ENCODE assay signal across 17 cellular contexts in the genomic region with DNA sequence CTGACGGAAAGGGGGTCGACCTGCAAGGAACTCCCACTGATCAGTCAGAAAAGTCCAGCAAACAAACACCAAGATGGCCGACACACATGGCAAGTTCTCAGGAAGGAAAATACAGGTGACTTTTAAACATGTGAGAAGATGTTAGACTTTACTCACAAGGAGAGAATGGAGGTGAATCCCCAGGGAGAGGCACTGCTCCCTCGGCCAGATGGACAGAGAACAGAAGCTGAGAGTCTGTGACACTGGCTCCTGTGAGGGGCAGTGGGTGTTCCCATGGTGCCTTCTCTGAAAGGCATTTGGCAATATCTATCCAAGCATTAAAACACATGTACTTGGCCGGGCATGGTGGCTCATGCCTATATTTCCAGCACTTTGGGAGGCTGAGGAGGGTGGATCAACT. TPM values are rescaled to one million over a fixed set of nuclear protein-coding genes. Genes with fewer than 3 reads are reported as not detected.
DNase-seq lines count a peak whose midpoint lies in the region; ATAC-seq, FAIRE-seq and TF ChIP-seq lines count a peak whose summit lies in the region.
"Had no signal": no experiment of that assay in that cellular context is flagged by ENCODE, and none has a peak within 500 bp of the region (broad histone marks: within the 10 kb centered on the region; RNA-seq: fewer than 3 reads in every experiment).

No MANE protein-coding gene starts in this region.

- H3K27ac ChIP-seq in ACC112 (ENCODE audit: low read depth, low read length) (0 out of 2 replicates have a peak overlapping the region, but pooled peaks have one; percentile 92), GM23248 (peak overlapping the region; percentile 97), OCI-LY7 (ENCODE audit: low read depth, low read length, poor library complexity, severe bottlenecking) (no peak overlapping the region)

- H3K27me3 ChIP-seq in ACC112 (ENCODE audit: insufficient read depth, low read length) (no peaks in the 10 kb centered on the region), GM23248 (replicated peaks; ENCODE audit: insufficient read depth) (no peaks in the 10 kb centered on the region)
- H3K27me3 ChIP-seq: BE2C, Peyer's patch had no signal

- no TSS peak for BruUV-seq in OCI-LY7 (replicated peaks; lab: Mats Ljungman, UMichigan)

- H3K4me2 ChIP-seq in GM23248 (ENCODE audit: unreplicated experiment) (no peak overlapping the region), OCI-LY7 (ENCODE audit: low read length) (no peak overlapping the region)

- H3K36me3 Mint-ChIP-seq in glutamatergic neuron (ENCODE audit: unreplicated experiment), result peaks cover 8% of the 10 kb centered on the region
- H3K36me3 Mint-ChIP-seq: CD8-positive, alpha-beta T cell had no signal

- peaks cover 88% of the 10 kb centered on the region for H3F3A ChIP-seq in GM23248 (ENCODE audit: insufficient read depth)

- no peak overlapping the region for H3K27ac Mint-ChIP-seq in glutamatergic neuron (ENCODE audit: unreplicated experiment)
- H3K27ac Mint-ChIP-seq: CD8-positive, alpha-beta T cell had no signal

- intact Hi-C loops in sciatic nerve (cut with DNase I), result no loop called here
- intact Hi-C loops in OCI-LY7 (cut with micrococcal nuclease; ENCODE audit: unreplicated experiment), result no loop called here

- CTCF ChIA-PET in OCI-LY7 (lab: Charles Lee; ENCODE audit: unreplicated experiment), result no interaction called here

- FAIRE-seq in D721Med (lab: Jason Lieb, UNC), result no peak

- H2AFZ ChIP-seq in ACC112 (ENCODE audit: low read length, unreplicated experiment), result no peak overlapping the region
- H2AFZ ChIP-seq in GM23248, result no peak overlapping the region
- no peak overlapping the region for H2AFZ ChIP-seq in OCI-LY7 (ENCODE audit: low read length)

- H3K9me2 ChIP-seq in GM23248 (ENCODE audit: insufficient read depth), result no peaks in the 10 kb centered on the region
- H3K9me2 ChIP-seq in OCI-LY7 (ENCODE audit: insufficient read depth, low read length), result no peaks in the 10 kb centered on the region

- H3K36me3 ChIP-seq in ACC112 (ENCODE audit: insufficient read depth, low read length) (peaks cover 37% of the 10 kb centered on the region), GM23248 (ENCODE audit: low read depth) (0 out of 2 replicates have a peak, but pooled peaks cover 8% of the 10 kb centered on the region), OCI-LY7 (ENCODE audit: insufficient read depth, low read length) (no peaks in the 10 kb centered on the region)
- H3K36me3 ChIP-seq: BE2C, Peyer's patch had no signal

- WGBS in GM23248 (ENCODE audit: low coverage in 1 of 2, low lambda C conversion rate in 2 of 2, missing lambda C conversion rate in 2 of 2), 2 experiments, result 70 to 76% methylated on average over 5 of the region's 5 CpGs

- peak overlapping the region; percentile 18 for H3K4me3 Mint-ChIP-seq in glutamatergic neuron (ENCODE audit: unreplicated experiment)
- H3K4me3 Mint-ChIP-seq: CD8-positive, alpha-beta T cell had no signal

- peak overlapping the region; percentile 83; the same call in 1 of the 2 replicates for H3K9ac ChIP-seq in GM23248

- peaks cover 80% of the 10 kb centered on the region for H3K79me2 ChIP-seq in ACC112 (ENCODE audit: control insufficient read depth, insufficient read depth, low read length, unreplicated experiment)
- peaks cover 88% of the 10 kb centered on the region for H3K79me2 ChIP-seq in GM23248 (ENCODE audit: insufficient read depth)
- H3K79me2 ChIP-seq in OCI-LY7 (ENCODE audit: insufficient read depth, low read depth, low read length), result no peaks in the 10 kb centered on the region

- POLR2A ChIA-PET in OCI-LY7 (lab: Charles Lee), result no interaction called here

- peaks cover 15% of the 10 kb centered on the region for H4K20me1 ChIP-seq in GM23248 (ENCODE audit: insufficient read depth)
- H4K20me1 ChIP-seq in OCI-LY7 (ENCODE audit: insufficient read depth, low read length), result no peaks in the 10 kb centered on the region

- H3K4me3 ChIP-seq in ACC112 (ENCODE audit: low read depth, low read length) (no peak overlapping the region), GM23248 (0 out of 2 replicates have a peak overlapping the region, but pooled peaks have one; percentile 5), OCI-LY7 (ENCODE audit: low read depth, low read length, poor library complexity, severe bottlenecking) (no peak overlapping the region)
- H3K4me3 ChIP-seq: Peyer's patch had no signal

- H3K4me1 ChIP-seq in ACC112 (ENCODE audit: control insufficient read depth, insufficient read depth, low read length, unreplicated experiment), result peaks cover 73% of the 10 kb centered on the region
- peaks cover 71% of the 10 kb centered on the region for H3K4me1 ChIP-seq in GM23248 (ENCODE audit: insufficient read depth)
- no peaks in the 10 kb centered on the region for H3K4me1 ChIP-seq in OCI-LY7 (ENCODE audit: insufficient read depth, low read length, poor library complexity, severe bottlenecking)

- no peaks in the 10 kb centered on the region for H3K9me3 ChIP-seq in GM23248 (ENCODE audit: low read depth)
- H3K9me3 ChIP-seq in OCI-LY7 (ENCODE audit: low read length), result peaks cover 11% of the 10 kb centered on the region; the same call in 1 of the 2 replicates

- H3K27me3 Mint-ChIP-seq in glutamatergic neuron (ENCODE audit: unreplicated experiment), result peaks cover 8% of the 10 kb centered on the region

- peaks cover 8% of the 10 kb centered on the region for H3K9me3 Mint-ChIP-seq in glutamatergic neuron (ENCODE audit: unreplicated experiment)

- in situ Hi-C loops in GM23248 (cut with MboI), result loop anchor here (25.0 kb wide), 1 partner anchor 202 kb away; no protein-coding TSS in a partner anchor

- TF ChIP-seq CTCF in glutamatergic neuron (IDR thresholded peaks at IDR 0.05; ENCODE audit: partially characterized antibody, unreplicated experiment), result no peak
- TF ChIP-seq CTCF in D721Med (IDR thresholded peaks at IDR 0.05; ENCODE audit: insufficient read depth, missing control alignments), result no peak
- no peak for TF ChIP-seq CTCF in OCI-LY7 (conservative IDR thresholded peaks at IDR 0.05; ENCODE audit: low read length)

- ATAC-seq in sciatic nerve (no peak), HG03469 (IDR thresholded peaks at IDR 0.05; ENCODE audit: unreplicated experiment) (no peak), GM21381 (IDR thresholded peaks at IDR 0.05; ENCODE audit: unreplicated experiment) (no peak)
- ATAC-seq: CD8-positive, alpha-beta T cell had no signal

- H3K4me1 Mint-ChIP-seq in glutamatergic neuron (ENCODE audit: low read depth, unreplicated experiment), result peaks cover 5% of the 10 kb centered on the region

- DNase-seq in GM23248 (no peak), glutamatergic neuron (no peak), sciatic nerve (ENCODE audit: low spot score) (peak; percentile 35), D721Med (ENCODE audit: insufficient read length, low spot score) (no peak), OCI-LY7 (ENCODE audit: low spot score) (no peak)
- DNase-seq: BE2C; CD8-positive, alpha-beta T cell; HCEC 1CT; IMR-90; Kasumi-1; NCI-H1105 treated with DMSO at 0.1 percent for 48 hours; NCI-H187 treated with DMSO at 0.1 percent for 48 hours; NCI-H774; Peyer's patch had no signal

RNA-seq across cellular contexts. Expression of gene COL5A1, which starts 22.8 kb away (rescaled TPM):
- total RNA-seq in GM23248 (2014; rRNA removed; shearing (Covaris generic)), result 812 and 897 TPM in 2 replicates
- 206 and 211 TPM in 2 replicates for polyA plus RNA-seq in GM23248 (2016; fragmentation: Nextera tagmentation; extraction: Ambion mirVana)
- total RNA-seq in glutamatergic neuron (ENCODE audit: unreplicated experiment) (28.9 TPM), sciatic nerve (79.4 TPM), OCI-LY7 (2022) (15.9 and 28.6 TPM in 2 replicates)
- 10.2 and 12.2 TPM in 2 replicates for total RNA-seq in OCI-LY7 (2014; rRNA removed; shearing (Covaris generic))

Comparison
In these comparisons a context has a peak if more than half of its experiments do, and no peak if none do; other contexts are left out.
1. RNA of gene COL5A1, which starts 22.8 kb away (total RNA-seq): 812 to 897 TPM in GM23248; 79.4 TPM in sciatic nerve (single experiment), 28.9 TPM in glutamatergic neuron (single experiment) and 10.2 to 28.6 TPM in OCI-LY7; every median in the first group is over 10 times any median in the second.